Comparison of ENCODE assay signal across 1 cellular context in genomic region chr2:124485659-124486058, GRCh38.
TF ChIP-seq lines count a peak whose summit lies in the region.

No MANE protein-coding gene starts in this region.

TF ChIP-seq in WTC11, 78 proteins besides CTCF, POLR2A, EP300 and RAD21 (continued from another document):
- no peak for TF ChIP-seq AFF4 (CRISPR knock-in tag; IDR thresholded peaks at IDR 0.05; ENCODE audit: borderline replicate concordance)
- no peak for TF ChIP-seq ZNF281 (CRISPR knock-in tag; IDR thresholded peaks at IDR 0.05)
